ENCODE assay signal across 11 cellular contexts in the genomic region with DNA sequence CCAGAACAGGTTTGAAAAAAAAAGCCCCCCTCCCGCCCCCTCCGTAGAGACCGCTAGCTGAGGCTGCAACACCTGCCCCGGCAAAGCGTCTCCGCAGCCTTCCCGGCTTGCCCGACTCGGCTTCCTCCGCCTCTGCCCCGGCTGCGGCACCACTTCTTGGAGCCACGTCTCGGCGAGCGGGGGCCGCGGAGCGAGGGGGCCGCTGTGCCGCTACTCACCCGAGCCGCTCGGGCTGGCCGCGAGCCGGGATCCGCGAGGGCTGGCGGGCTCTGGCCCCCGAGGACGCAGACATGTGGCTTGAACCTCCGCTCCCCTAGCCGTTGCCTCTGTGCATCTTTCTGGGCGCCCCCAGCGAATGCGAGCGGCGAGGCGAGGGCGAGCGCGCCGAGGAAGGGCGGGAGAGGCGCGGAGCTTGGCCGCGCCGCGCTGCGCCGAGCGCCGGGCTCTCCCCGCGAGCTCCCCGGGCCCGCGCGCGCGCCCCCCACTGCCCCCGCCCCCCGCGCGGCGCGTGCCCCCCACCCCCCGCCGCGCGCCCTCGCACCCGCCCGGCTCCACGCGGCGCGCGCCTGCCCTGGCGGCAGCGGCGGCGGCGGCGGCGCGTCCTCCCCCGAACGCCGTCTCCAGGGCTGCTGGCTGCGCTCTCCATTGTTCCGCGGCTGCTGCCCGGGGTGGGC.
A peak's percentile ranks its signal among the peaks of the same experiment; 100 is the strongest.
DNase-seq lines count a peak whose midpoint lies in the region; ATAC-seq and TF ChIP-seq lines count a peak whose summit lies in the region.
"Had no signal": no experiment of that assay in that cellular context is flagged by ENCODE, and none has a peak within 500 bp of the region (broad histone marks: within the 10 kb centered on the region; RNA-seq: fewer than 3 reads in every experiment).

No MANE protein-coding gene starts in this region.

- H3K4me3 ChIP-seq in testis: peak overlapping the region; percentile 47 to 52

- H3K4me1 ChIP-seq in testis: peaks cover 6% of the 10 kb centered on the region

- 0 to 1% methylated on average over 4 to 69 of the region's 96 CpGs for WGBS in testis, 2 donors

- H3K27me3 Mint-ChIP-seq in WTC11 (ENCODE audit: low read depth): peaks cover 87% of the 10 kb centered on the region

- peaks cover 19% of the 10 kb centered on the region for H3K4me1 Mint-ChIP-seq in WTC11
- H3K4me1 Mint-ChIP-seq: activated naive CD4-positive, alpha-beta T cell treated with anti-CD3 and anti-CD28 coated beads, Interleukin-2, amount 50 U/mL, for 24 hours had no signal

- TF ChIP-seq CTCF in WTC11 (IDR thresholded peaks at IDR 0.05): no peak
- TF ChIP-seq CTCF in testis (IDR thresholded peaks at IDR 0.05): no peak

- H3K9me3 Mint-ChIP-seq in WTC11: no peaks in the 10 kb centered on the region
- H3K9me3 Mint-ChIP-seq: activated naive CD4-positive, alpha-beta T cell treated with anti-CD3 and anti-CD28 coated beads, Interleukin-2, amount 50 U/mL, for 24 hours had no signal

- H3K27me3 ChIP-seq in testis: no peaks in the 10 kb centered on the region

- intact Hi-C loops in testis (cut with DNase I; ENCODE audit: low total_unique reads): no loop called here

- peak; percentile 55 for DNase-seq in NCI-H82 (lab: John Stamatoyannopoulos, UW)
- no peak for DNase-seq in NCI-H82 treated with DMSO at 0.1 percent for 48 hours (lab: John Stamatoyannopoulos, UW; ENCODE audit: unreplicated experiment)
- peak; percentile 49 for DNase-seq in WTC11 (ENCODE audit: low spot score)
- peak; percentile 66 for DNase-seq in islet precursor cell
- no peak for DNase-seq in testis
- no peak for DNase-seq in GM19240 (ENCODE audit: insufficient read length, low spot score)
- DNase-seq: AML-193 had no signal

- no peaks in the 10 kb centered on the region for H3K36me3 Mint-ChIP-seq in WTC11
- H3K36me3 Mint-ChIP-seq: activated naive CD4-positive, alpha-beta T cell treated with anti-CD3 and anti-CD28 coated beads, Interleukin-2, amount 50 U/mL, for 24 hours had no signal

- H3K9me3 ChIP-seq in testis: no peaks in the 10 kb centered on the region

- ATAC-seq in WTC11 (peak; percentile 62), HG03342 (IDR thresholded peaks at IDR 0.05; ENCODE audit: unreplicated experiment) (no peak), GM18861 (IDR thresholded peaks at IDR 0.05; ENCODE audit: unreplicated experiment) (no peak)

- CTCF ChIA-PET in WTC11 (lab: Charles Lee): interaction anchor here (0.7 kb wide), 1 partner anchor 153 kb away, joined by 3 read pairs; no protein-coding TSS in a partner anchor

- peak overlapping the region; percentile 60 for H3K4me3 Mint-ChIP-seq in WTC11
- H3K4me3 Mint-ChIP-seq: activated naive CD4-positive, alpha-beta T cell treated with anti-CD3 and anti-CD28 coated beads, Interleukin-2, amount 50 U/mL, for 24 hours had no signal

- POLR2A ChIA-PET in WTC11 (lab: Charles Lee): no interaction called here

- H3K27ac Mint-ChIP-seq in WTC11: no peak overlapping the region
- H3K27ac Mint-ChIP-seq: activated naive CD4-positive, alpha-beta T cell treated with anti-CD3 and anti-CD28 coated beads, Interleukin-2, amount 50 U/mL, for 24 hours had no signal

- H3K27ac ChIP-seq in testis: no peak overlapping the region
- H3K27ac ChIP-seq: HL-60 had no signal

- no peaks in the 10 kb centered on the region for H3K36me3 ChIP-seq in testis (ENCODE audit: low read depth, missing control alignments)

- no peak for TF ChIP-seq POLR2A in testis (IDR thresholded peaks at IDR 0.05)

TF ChIP-seq in WTC11, 78 proteins besides CTCF, POLR2A, EP300 and RAD21:
- TF ChIP-seq FOXP1 (CRISPR knock-in tag; IDR thresholded peaks at IDR 0.05; ENCODE audit: borderline replicate concordance): 0 out of 2 replicates have a peak, but pooled peaks have one; percentile 35
- TF ChIP-seq, protein P1, sequence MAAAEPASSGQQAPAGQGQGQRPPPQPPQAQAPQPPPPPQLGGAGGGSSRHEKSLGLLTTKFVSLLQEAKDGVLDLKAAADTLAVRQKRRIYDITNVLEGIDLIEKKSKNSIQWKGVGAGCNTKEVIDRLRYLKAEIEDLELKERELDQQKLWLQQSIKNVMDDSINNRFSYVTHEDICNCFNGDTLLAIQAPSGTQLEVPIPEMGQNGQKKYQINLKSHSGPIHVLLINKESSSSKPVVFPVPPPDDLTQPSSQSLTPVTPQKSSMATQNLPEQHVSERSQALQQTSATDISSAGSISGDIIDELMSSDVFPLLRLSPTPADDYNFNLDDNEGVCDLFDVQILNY (CRISPR knock-in tag; IDR thresholded peaks at IDR 0.05): no peak
- peak; percentile 35; the same call in 1 of the 2 replicates for TF ChIP-seq KAT7 (CRISPR knock-in tag; IDR thresholded peaks at IDR 0.05; ENCODE audit: borderline replicate concordance)
- no peak for TF ChIP-seq FOXK1 (CRISPR knock-in tag; IDR thresholded peaks at IDR 0.05)
- TF ChIP-seq, protein P2, sequence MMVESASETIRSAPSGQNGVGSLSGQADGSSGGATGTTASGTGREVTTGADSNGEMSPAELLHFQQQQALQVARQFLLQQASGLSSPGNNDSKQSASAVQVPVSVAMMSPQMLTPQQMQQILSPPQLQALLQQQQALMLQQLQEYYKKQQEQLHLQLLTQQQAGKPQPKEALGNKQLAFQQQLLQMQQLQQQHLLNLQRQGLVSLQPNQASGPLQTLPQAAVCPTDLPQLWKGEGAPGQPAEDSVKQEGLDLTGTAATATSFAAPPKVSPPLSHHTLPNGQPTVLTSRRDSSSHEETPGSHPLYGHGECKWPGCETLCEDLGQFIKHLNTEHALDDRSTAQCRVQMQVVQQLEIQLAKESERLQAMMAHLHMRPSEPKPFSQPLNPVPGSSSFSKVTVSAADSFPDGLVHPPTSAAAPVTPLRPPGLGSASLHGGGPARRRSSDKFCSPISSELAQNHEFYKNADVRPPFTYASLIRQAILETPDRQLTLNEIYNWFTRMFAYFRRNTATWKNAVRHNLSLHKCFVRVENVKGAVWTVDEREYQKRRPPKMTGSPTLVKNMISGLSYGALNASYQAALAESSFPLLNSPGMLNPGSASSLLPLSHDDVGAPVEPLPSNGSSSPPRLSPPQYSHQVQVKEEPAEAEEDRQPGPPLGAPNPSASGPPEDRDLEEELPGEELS (CRISPR knock-in tag; IDR thresholded peaks at IDR 0.05): peak; percentile 31; the same call in 1 of the 2 replicates
- TF ChIP-seq TEAD1 (CRISPR knock-in tag; IDR thresholded peaks at IDR 0.05): no peak

Comparison
In these comparisons a context has a peak if more than half of its experiments do, and no peak if none do; other contexts are left out.
1. DNase-seq: peak in NCI-H82 (single experiment), WTC11 (single experiment) and islet precursor cell (single experiment); none in NCI-H82 treated with DMSO at 0.1 percent for 48 hours (single experiment), testis (single experiment) and GM19240 (single experiment).